21 cellular contexts compared by ENCODE assay signal in the genomic region with DNA sequence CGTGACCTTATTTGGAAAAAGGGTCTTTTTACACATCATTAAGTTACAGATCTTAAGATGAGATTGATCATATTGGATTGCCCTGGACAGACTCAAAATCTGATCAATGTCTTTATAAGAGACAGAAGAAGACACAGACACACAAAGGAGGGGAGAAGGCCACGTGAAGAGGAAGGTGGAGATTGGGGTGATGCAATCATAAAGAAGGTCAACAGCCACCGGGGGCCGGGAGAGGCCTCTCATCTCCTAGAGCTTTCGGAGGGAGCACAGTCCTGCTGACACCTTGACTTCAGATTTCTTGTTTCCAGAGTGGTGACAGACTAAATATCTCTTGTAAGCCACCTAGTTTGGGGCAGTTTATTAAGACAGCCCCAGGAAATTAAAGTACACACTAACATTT.
"Had no signal": no experiment of that assay in that cellular context is flagged by ENCODE, and none has a peak within 500 bp of the region (broad histone marks: within the 10 kb centered on the region; RNA-seq: fewer than 3 reads in every experiment).

No MANE protein-coding gene starts in this region.

- DNase-seq: Karpas-422; KG1; MG63; NCI-H1092 treated with DMSO at 0.1 percent for 48 hours; NCI-H1436; NCI-H187; NCI-H2029; NCI-H2081 treated with DMSO at 0.1 percent for 48 hours; NCI-H2171; NCI-H226; NCI-H446; NCI-H510A; NCI-H524 treated with DMSO at 0.1 percent for 48 hours; NCI-H69; NCI-H774; NK-92 treated with Interleukin-12 subunit alpha and Interleukin-12 subunit beta, amount 100 ng/mL, for 24 hours; PC-3; SHP77; SK-N-SH had no signal

- H3K27ac ChIP-seq: RWPE1 had no signal

- H3K36me3 ChIP-seq: MG63 had no signal

- H3K4me3 ChIP-seq: MG63 had no signal

- H3K9ac ChIP-seq: SK-N-SH had no signal

- ATAC-seq: Panc1, PC-3 had no signal

- H3K4me2 ChIP-seq: SK-N-SH had no signal

- H3K9me3 ChIP-seq: MG63, SK-N-SH had no signal
